In genomic region chr15:81302605-81303204, GRCh38 we compare ENCODE assay signal across 7 cellular contexts. TPM values are rescaled to one million over a fixed set of nuclear protein-coding genes. Genes with fewer than 3 reads are reported as not detected.
DNase-seq lines count a peak whose midpoint lies in the region; ATAC-seq lines count a peak whose summit lies in the region.

No MANE protein-coding gene starts in this region.

- no peaks in the 10 kb centered on the region for H3K79me2 ChIP-seq in Karpas-422 (ENCODE audit: low read length)

- no peaks in the 10 kb centered on the region for H3K27me3 ChIP-seq in Karpas-422 (ENCODE audit: low read length)

- H2AFZ ChIP-seq in Karpas-422 (ENCODE audit: low read length), result peak overlapping the region; percentile 26; the same call in 1 of the 2 replicates

- H3K9me2 ChIP-seq in Karpas-422 (replicated peaks; ENCODE audit: insufficient read depth, low read length), result no peaks in the 10 kb centered on the region

- H3K36me3 ChIP-seq in Karpas-422 (ENCODE audit: insufficient read depth, low read length), result no peaks in the 10 kb centered on the region

- H3K9ac ChIP-seq in Karpas-422 (ENCODE audit: low read length), result 0 out of 2 replicates have a peak overlapping the region, but pooled peaks have one; percentile 12

- peak; percentile 59 for DNase-seq in Karpas-422
- DNase-seq in central memory CD4-positive, alpha-beta T cell, result peak; percentile 38
- DNase-seq in NCI-H226, result no peak

- H3K4me3 ChIP-seq in Karpas-422 (ENCODE audit: low read length) (no peak overlapping the region), skin epidermis (peak overlapping the region in 1 of 7 experiments; percentile 42)

- peak overlapping the region; percentile 28 for H3K4me2 ChIP-seq in Karpas-422 (ENCODE audit: low read depth, low read length, poor library complexity, severe bottlenecking)

- H4K20me1 ChIP-seq in Karpas-422 (ENCODE audit: insufficient read depth, low read depth, low read length), result no peaks in the 10 kb centered on the region

- H3K9me3 ChIP-seq in Karpas-422 (ENCODE audit: low read length), result no peaks in the 10 kb centered on the region

- peak; percentile 23 for ATAC-seq in GM18909 (IDR thresholded peaks at IDR 0.05; ENCODE audit: poor library complexity, unreplicated experiment)
- no peak for ATAC-seq in HG02798 (IDR thresholded peaks at IDR 0.05; ENCODE audit: poor library complexity, unreplicated experiment)
- no peak for ATAC-seq in GM19328 (IDR thresholded peaks at IDR 0.05; ENCODE audit: unreplicated experiment)

- H3K4me1 ChIP-seq in Karpas-422 (ENCODE audit: low read length), result peaks cover 27% of the 10 kb centered on the region

- H3K27ac ChIP-seq in Karpas-422 (ENCODE audit: low read length) (peak overlapping the region; percentile 36), skin epidermis (peak overlapping the region in 17 of 21 experiments; percentile 3 to 98 (median 60))

RNA-seq across cellular contexts. Expression of gene STARD5, which starts 21.2 kb away (rescaled TPM):
- 0.22 and 0.87 TPM in 2 replicates for total RNA-seq in Karpas-422 (2014; rRNA removed; shearing (Covaris generic); ENCODE audit: low replicate concordance)
